Comparison of ENCODE assay signal across 8 cellular contexts in the genomic region with DNA sequence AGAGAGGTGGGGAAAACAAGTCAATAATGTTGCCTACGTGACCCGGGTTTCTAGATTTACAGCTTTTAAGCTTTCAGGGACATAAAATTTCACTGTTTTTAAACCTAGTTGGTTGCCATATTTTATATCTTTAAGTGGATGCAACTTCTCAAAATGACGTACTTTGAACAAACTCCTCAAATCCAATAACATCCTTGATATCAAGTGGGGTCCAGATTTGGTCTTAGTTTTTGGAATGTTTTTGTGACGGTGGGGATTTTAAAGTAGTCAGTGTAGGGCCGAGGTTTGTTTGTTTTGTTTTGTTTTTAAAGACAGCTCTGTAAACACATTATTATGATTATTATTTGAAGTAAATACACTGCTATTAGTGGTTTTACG. TPM values are rescaled to one million over a fixed set of nuclear protein-coding genes. Genes with fewer than 3 reads are reported as not detected.
A peak's percentile ranks its signal among the peaks of the same experiment; 100 is the strongest.
DNase-seq lines count a peak whose midpoint lies in the region; ATAC-seq, FAIRE-seq and TF ChIP-seq lines count a peak whose summit lies in the region.

No MANE protein-coding gene starts in this region.

- H3K4me3 ChIP-seq in SK-N-MC (peak overlapping the region; percentile 82), fibroblast of the aortic adventitia (ENCODE audit: low read depth, low read length) (peak overlapping the region; percentile 97), spleen (peak overlapping the region; percentile 56 to 86 (median 80))

- no peak for TF ChIP-seq CTCF in fibroblast of the aortic adventitia (IDR thresholded peaks at IDR 0.05; ENCODE audit: insufficient read depth, low read length)
- TF ChIP-seq CTCF in spleen (IDR thresholded peaks at IDR 0.05 in 8 of 11, conservative IDR thresholded peaks at IDR 0.05 in 3 of 11) = no peak

- peaks cover 0 to 55% (median 4%) of the 10 kb centered on the region in 7 donors for H3K27me3 ChIP-seq in spleen (replicated peaks in 1 of 7)

- peak overlapping the region; percentile 90 for H3K9ac ChIP-seq in SK-N-MC (ENCODE audit: insufficient read length)

- H3K4me1 ChIP-seq in spleen = peaks cover 3 to 66% (median 30%) of the 10 kb centered on the region in 6 donors

- peaks cover 21% of the 10 kb centered on the region for H3K36me3 ChIP-seq in SK-N-MC (ENCODE audit: insufficient read depth, low read length)
- H3K36me3 ChIP-seq in spleen = peaks cover 0 to 4% (median 0%) of the 10 kb centered on the region in 6 donors

- DNase-seq in NCI-H1105 treated with DMSO at 0.1 percent for 48 hours (lab: John Stamatoyannopoulos, UW) (peak; percentile 67), NCI-H1105 (lab: John Stamatoyannopoulos, UW) (no peak), SK-N-MC (ENCODE audit: low read depth, low spot score) (no peak), fibroblast of the aortic adventitia (ENCODE audit: low read depth) (no peak), spleen (no peak), OCI-M1 (lab: John Stamatoyannopoulos, UW) (no peak), RCC 7860 (ENCODE audit: low spot score) (no peak)

- H3K27ac ChIP-seq in SK-N-MC = peak overlapping the region; percentile 93
- peak overlapping the region; percentile 96 to 98 (median 97) for H3K27ac ChIP-seq in spleen

- 11 to 16% (median 13%) methylated on average over 6 of the region's 6 CpGs for WGBS in spleen, 5 donors

- TF ChIP-seq POLR2A in spleen (IDR thresholded peaks at IDR 0.05) = no peak

- no peak for FAIRE-seq in RCC 7860 (lab: Jason Lieb, UNC)

- no peak for ATAC-seq in GM21526 (IDR thresholded peaks at IDR 0.05; ENCODE audit: low FRiP score, unreplicated experiment)

- intact Hi-C loops in spleen (cut with DNase I; ENCODE audit: low total_unique reads) = no loop called here

- no peaks in the 10 kb centered on the region for H3K9me3 ChIP-seq in SK-N-MC (ENCODE audit: low read depth, low read length)
- H3K9me3 ChIP-seq in spleen = no peaks in the 10 kb centered on the region

RNA-seq across cellular contexts. Expression of a gene that starts 0.5 kb away (rescaled TPM):
- total RNA-seq in fibroblast of the aortic adventitia (ENCODE audit: low replicate concordance) (15.3 and 34.1 TPM in 2 replicates), spleen (10 to 100 TPM in 4 of 7 donors, 1 to 10 TPM in 3; 6.9 to 18.2 (median 10.1) TPM)
- polyA plus RNA-seq in spleen = 10 to 100 TPM in 2 of 3 donors, 1 to 10 TPM in 1; 7.7 to 17.9 (median 17.6) TPM

RNA-seq across cellular contexts. Expression of a gene that starts 10.4 kb away (rescaled TPM):
- total RNA-seq in fibroblast of the aortic adventitia (ENCODE audit: low replicate concordance) = 93.8 and 100 TPM in 2 replicates
- total RNA-seq in spleen = 10 to 100 TPM; 36.2 to 58.7 (median 43.9) TPM
- polyA plus RNA-seq in spleen = 10 to 100 TPM; 16.7 to 20.0 (median 19.2) TPM
